33 cellular contexts compared by ENCODE assay signal in genomic region chr20:54556406-54556805, GRCh38.
A peak's percentile ranks its signal among the peaks of the same experiment; 100 is the strongest.
DNase-seq lines count a peak whose midpoint lies in the region; ATAC-seq, FAIRE-seq and TF ChIP-seq lines count a peak whose summit lies in the region.
"Had no signal": no experiment of that assay in that cellular context is flagged by ENCODE, and none has a peak within 500 bp of the region (broad histone marks: within the 10 kb centered on the region; RNA-seq: fewer than 3 reads in every experiment).

No MANE protein-coding gene starts in this region.

- BruUV-seq in HepG2 (replicated peaks; lab: Mats Ljungman, UMichigan) = no TSS peak

- ATAC-seq in HepG2 (no peak), right lobe of liver (no peak), GM21723 (IDR thresholded peaks at IDR 0.05; ENCODE audit: unreplicated experiment) (no peak)
- ATAC-seq: A549; CD8-positive, alpha-beta T cell had no signal

- no peak overlapping the region for H3K9ac ChIP-seq in HepG2 (ENCODE audit: insufficient read depth, low read depth, low read length)
- H3K9ac ChIP-seq: BLaER1; BLaER1 treated with 17β-estradiol and CSF1 and Interleukin-3, amounts not matched to agents 10 nM and 100 nM had no signal

- intact Hi-C loops in HepG2 (cut with micrococcal nuclease; ENCODE audit: unreplicated experiment) = no loop called here
- intact Hi-C loops in right lobe of liver (cut with DNase I) = no loop called here

- POLR2A ChIA-PET in HepG2 (lab: Yijun Ruan, JAX) = no interaction called here

- no peak for TF ChIP-seq POLR2A in HepG2 (IDR thresholded peaks at IDR 0.05; ENCODE audit: insufficient read depth in 1 of 2, low read depth in 2 of 2, low read length in 2 of 2)
- no peak for TF ChIP-seq POLR2A in right lobe of liver (IDR thresholded peaks at IDR 0.05)

- H3K27ac ChIP-seq in HepG2 (ENCODE audit: extremely low read length, insufficient read depth, low read length) = no peak overlapping the region
- H3K27ac ChIP-seq in right lobe of liver = no peak overlapping the region
- H3K27ac ChIP-seq: 22Rv1; A549; BLaER1; BLaER1 treated with 17β-estradiol and CSF1 and Interleukin-3, amounts not matched to agents 10 nM and 100 nM; C4-2B had no signal

- H3K27me3 ChIP-seq in HepG2 (ENCODE audit: control insufficient read depth in 1 of 2, insufficient read depth in 2 of 2, low read length in 2 of 2) (peaks cover 0 to 2% of the 10 kb centered on the region in 2 experiments; a peak in 1 of 5 replicates), right lobe of liver (no peaks in the 10 kb centered on the region)
- H3K27me3 ChIP-seq: BE2C; BLaER1; BLaER1 treated with 17β-estradiol and CSF1 and Interleukin-3, amounts not matched to agents 10 nM and 100 nM had no signal

- TF ChIP-seq EP300 in HepG2 (IDR thresholded peaks at IDR 0.05; ENCODE audit: low read depth in 2 of 2, low read length in 2 of 2) (no peak), HepG2 (CRISPR knock-in tag; IDR thresholded peaks at IDR 0.05; ENCODE audit: borderline replicate concordance) (no peak)

- no peak for FAIRE-seq in HepG2 (lab: Jason Lieb, UNC)
- peak; percentile 16 for FAIRE-seq in HTR-8/SVneo (lab: Jason Lieb, UNC)
- FAIRE-seq in urothelium cell line (lab: Jason Lieb, UNC) = peak; percentile 40
- FAIRE-seq: A204.1, A549, D721Med had no signal

- WGBS in HepG2 (ENCODE audit: low lambda C conversion rate) = 28% methylated on average over 2 of the region's 2 CpGs
- 44% methylated on average over 2 of the region's 2 CpGs for WGBS in right lobe of liver (ENCODE audit: insufficient coverage, low coverage, low lambda C conversion rate, missing lambda C conversion rate)

- H3K4me3 ChIP-seq in HepG2 (replicated peaks in 1 of 3; ENCODE audit: insufficient read depth in 1 of 3, low read depth in 2 of 3, low read length in 3 of 3) = no peak overlapping the region
- H3K4me3 ChIP-seq in right lobe of liver = no peak overlapping the region
- H3K4me3 ChIP-seq: A549; BLaER1; BLaER1 treated with 17β-estradiol and CSF1 and Interleukin-3, amounts not matched to agents 10 nM and 100 nM had no signal

- CTCF ChIA-PET in HepG2 (lab: Yijun Ruan, JAX; ENCODE audit: low intra/inter-chr PET ratio, low total read pairs) = no interaction called here

- no peaks in the 10 kb centered on the region for H4K20me1 ChIP-seq in HepG2 (ENCODE audit: insufficient read depth, low read length)
- H4K20me1 ChIP-seq: BLaER1; BLaER1 treated with 17β-estradiol and CSF1 and Interleukin-3, amounts not matched to agents 10 nM and 100 nM had no signal

- H3K9me3 ChIP-seq in HepG2 (ENCODE audit: low read length) (no peaks in the 10 kb centered on the region), right lobe of liver (no peaks in the 10 kb centered on the region)
- H3K9me3 ChIP-seq: A549; BE2C; BLaER1; BLaER1 treated with 17β-estradiol and CSF1 and Interleukin-3, amounts not matched to agents 10 nM and 100 nM; Caco-2 had no signal

- no peaks in the 10 kb centered on the region for H3K36me3 ChIP-seq in HepG2 (replicated peaks in 1 of 2; ENCODE audit: control insufficient read depth in 1 of 2, insufficient read depth in 2 of 2, low read length in 2 of 2)
- H3K36me3 ChIP-seq in right lobe of liver = no peaks in the 10 kb centered on the region
- H3K36me3 ChIP-seq: BE2C; BLaER1; BLaER1 treated with 17β-estradiol and CSF1 and Interleukin-3, amounts not matched to agents 10 nM and 100 nM had no signal

- in situ Hi-C loops in HepG2 (cut with HindIII; ENCODE audit: extremely low pct_ligation_motif_present, low pct_unique_long_range_greater_than_20kb) = no loop called here

- no peak for TF ChIP-seq RAD21 in HepG2 (CRISPR knock-in tag; IDR thresholded peaks at IDR 0.05)

- DNase-seq in HepG2 (ENCODE audit: low spot score) = no peak
- DNase-seq in right lobe of liver = no peak
- DNase-seq in HTR-8/SVneo (ENCODE audit: insufficient read length, low spot score) = no peak
- no peak for DNase-seq in urothelium cell line (ENCODE audit: low spot score)
- no peak for DNase-seq in NCI-H1105 (lab: John Stamatoyannopoulos, UW)
- DNase-seq: 8988T; ACHN; AML-193; BE2C; C1 segment of cervical spinal cord; Caco-2; Calu3; CD4-positive, alpha-beta memory T cell; CD4-positive, alpha-beta T cell; CD4-positive, CD25-positive, alpha-beta regulatory T cell; CD8-positive, alpha-beta memory T cell; CD8-positive, alpha-beta T cell; COR-L47; DMS 273 treated with DMSO at 0.1 percent for 48 hours; DMS153; DMS53; DMS79; DMS79 treated with DMSO at 0.1 percent for 48 hours; DND-41; EL had no signal

- no peaks in the 10 kb centered on the region for H3K79me2 ChIP-seq in HepG2 (ENCODE audit: insufficient read depth, low read length)

- H3K4me2 ChIP-seq in HepG2 (ENCODE audit: low read depth, low read length) = no peak overlapping the region
- H3K4me2 ChIP-seq: A549; BLaER1; BLaER1 treated with 17β-estradiol and CSF1 and Interleukin-3, amounts not matched to agents 10 nM and 100 nM had no signal

- H2AFZ ChIP-seq in HepG2 (ENCODE audit: low read length) = no peak overlapping the region

- TF ChIP-seq CTCF in HepG2 (CRISPR knock-in tag; IDR thresholded peaks at IDR 0.05) (no peak), right lobe of liver (IDR thresholded peaks at IDR 0.05) (no peak)

- H3K4me1 ChIP-seq in HepG2 (ENCODE audit: insufficient read depth, low read length) = no peaks in the 10 kb centered on the region
- no peaks in the 10 kb centered on the region for H3K4me1 ChIP-seq in right lobe of liver
- H3K4me1 ChIP-seq: A549; BE2C; BLaER1; BLaER1 treated with 17β-estradiol and CSF1 and Interleukin-3, amounts not matched to agents 10 nM and 100 nM had no signal

TF ChIP-seq in HepG2, 621 proteins besides CTCF, POLR2A, EP300 and RAD21:
- TF ChIP-seq NFE2L2 (IDR thresholded peaks at IDR 0.05; ENCODE audit: low read length) (peak; percentile 57; the same call in 1 of the 2 replicates), ZNF83 (CRISPR knock-in tag; IDR thresholded peaks at IDR 0.05; ENCODE audit: borderline replicate concordance) (no peak)
